In genomic region chr9:74817281-74818181, GRCh38 we compare ENCODE assay signal across 26 cellular contexts.
DNase-seq lines count a peak whose midpoint lies in the region; ATAC-seq, FAIRE-seq and TF ChIP-seq lines count a peak whose summit lies in the region.
"Had no signal": no experiment of that assay in that cellular context is flagged by ENCODE, and none has a peak within 500 bp of the region (broad histone marks: within the 10 kb centered on the region; RNA-seq: fewer than 3 reads in every experiment).

No MANE protein-coding gene starts in this region.

- WGBS in small intestine, 3 donors, result 78 to 81% (median 79%) methylated on average over 11 of the region's 11 CpGs
- 29 to 75% methylated on average over 11 of the region's 11 CpGs for WGBS in sigmoid colon, 2 donors

- H3K27me3 ChIP-seq in small intestine (ENCODE audit: control insufficient read depth in 2 of 2, insufficient read depth in 2 of 2, low read length in 2 of 2) (no peaks in the 10 kb centered on the region), sigmoid colon (no peaks in the 10 kb centered on the region)
- H3K27me3 ChIP-seq: BE2C; BLaER1 treated with 17β-estradiol and CSF1 and Interleukin-3, amounts not matched to agents 10 nM and 100 nM had no signal

- no peak for TF ChIP-seq EP300 in sigmoid colon (IDR thresholded peaks at IDR 0.05)

- no peak for TF ChIP-seq POLR2A in sigmoid colon (IDR thresholded peaks at IDR 0.05)

- FAIRE-seq in small intestine (lab: Jason Lieb, UNC), result no peak
- FAIRE-seq: A549, D721Med, GM12878, H1 had no signal

- no peaks in the 10 kb centered on the region for H3K4me1 ChIP-seq in small intestine (ENCODE audit: control insufficient read depth in 2 of 2, insufficient read depth in 1 of 2, low read depth in 1 of 2, low read length in 1 of 2)
- no peaks in the 10 kb centered on the region for H3K4me1 ChIP-seq in sigmoid colon
- H3K4me1 ChIP-seq: A549, BE2C had no signal

- TF ChIP-seq CTCF in sigmoid colon (IDR thresholded peaks at IDR 0.05), result no peak

- DNase-seq in LoVo (ENCODE audit: low spot score) (peak; percentile 18), RKO (ENCODE audit: low spot score) (peak; percentile 3), left colon (peak; percentile 48 to 55), small intestine (peak; percentile 41), cardiac septum (ENCODE audit: low spot score) (no peak), Kasumi-1 (lab: John Stamatoyannopoulos, UW) (no peak), sigmoid colon (no peak)
- DNase-seq: 8988T; ACHN; AML-193; BE2C; CD4-positive, alpha-beta T cell; CD8-positive, alpha-beta memory T cell; DMS 273 treated with DMSO at 0.1 percent for 48 hours; DMS79; EL; GDM1; GM23248; H7; HCEC 1CT had no signal

- no peak overlapping the region for H3K4me3 ChIP-seq in small intestine (ENCODE audit: low read depth in 1 of 2, low read length in 2 of 2)
- no peak overlapping the region for H3K4me3 ChIP-seq in sigmoid colon
- H3K4me3 ChIP-seq: A549; BLaER1 treated with 17β-estradiol and CSF1 and Interleukin-3, amounts not matched to agents 10 nM and 100 nM; GM12878; GM23248 had no signal

- ATAC-seq in left colon, result peak; percentile 88
- no peak for ATAC-seq in GM21381 (IDR thresholded peaks at IDR 0.05; ENCODE audit: unreplicated experiment)
- ATAC-seq: A549, GM12878 had no signal

- H3K9me3 ChIP-seq in small intestine (ENCODE audit: control insufficient read depth, low read depth) (no peaks in the 10 kb centered on the region), sigmoid colon (no peaks in the 10 kb centered on the region)
- H3K9me3 ChIP-seq: A549; BE2C; BLaER1 treated with 17β-estradiol and CSF1 and Interleukin-3, amounts not matched to agents 10 nM and 100 nM had no signal

- H3K27ac ChIP-seq in small intestine (ENCODE audit: low read depth in 1 of 2, low read length in 1 of 2) (no peak overlapping the region), sigmoid colon (no peak overlapping the region)
- H3K27ac ChIP-seq: A549; BLaER1 treated with 17β-estradiol and CSF1 and Interleukin-3, amounts not matched to agents 10 nM and 100 nM; GM23248 had no signal

- intact Hi-C loops in left colon (cut with DNase I, micrococcal nuclease) (no loop called here), cardiac septum (cut with DNase I) (no loop called here), sigmoid colon (cut with DNase I) (no loop called here)

- H3K36me3 ChIP-seq in small intestine (ENCODE audit: control insufficient read depth in 2 of 2, insufficient read depth in 2 of 2, low read length in 2 of 2) (no peaks in the 10 kb centered on the region), sigmoid colon (no peaks in the 10 kb centered on the region)
- H3K36me3 ChIP-seq: BE2C; BLaER1 treated with 17β-estradiol and CSF1 and Interleukin-3, amounts not matched to agents 10 nM and 100 nM had no signal

Comparison
In these comparisons a context has a peak if more than half of its experiments do, and no peak if none do; other contexts are left out.
1. DNase-seq: peak in LoVo (single experiment), RKO (single experiment), left colon (2 of 2) and small intestine (single experiment); none in cardiac septum (single experiment), Kasumi-1 (0 of 2) and sigmoid colon (single experiment).